30 cellular contexts compared by ENCODE assay signal in the genomic region with DNA sequence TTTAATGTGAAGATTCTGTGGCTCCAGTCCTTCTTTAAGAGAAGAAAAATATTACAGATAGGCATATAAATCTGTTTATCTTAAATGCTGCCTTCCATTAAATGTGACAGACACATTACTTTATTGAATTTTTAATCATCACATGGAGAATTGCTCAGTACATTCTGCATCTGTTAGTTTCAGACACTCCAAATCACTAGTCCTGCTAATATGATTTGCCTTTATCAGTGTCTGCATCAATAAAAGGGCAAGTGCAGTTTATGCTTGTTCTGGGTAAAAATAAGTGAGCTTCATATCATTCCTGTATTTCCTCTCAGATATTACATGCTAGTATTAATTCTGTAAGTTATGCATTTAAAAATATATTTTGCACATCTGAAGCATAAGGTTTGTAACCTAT.
"Had no signal": no experiment of that assay in that cellular context is flagged by ENCODE, and none has a peak within 500 bp of the region (broad histone marks: within the 10 kb centered on the region; RNA-seq: fewer than 3 reads in every experiment).

No MANE protein-coding gene starts in this region.

- H3K36me3 ChIP-seq: adrenal gland, ascending aorta, brain microvascular endothelial cell, cardiac muscle cell had no signal

- H3K27ac ChIP-seq: adrenal gland, ascending aorta, body of pancreas, brain microvascular endothelial cell, breast epithelium, cardiac muscle cell had no signal

- H3K27me3 ChIP-seq: adrenal gland, ascending aorta, body of pancreas, brain microvascular endothelial cell, breast epithelium, cardiac muscle cell had no signal

- H3K9me3 ChIP-seq: adrenal gland, ascending aorta, body of pancreas had no signal

- DNase-seq: activated effector memory CD4-positive, alpha-beta T cell treated with anti-CD3 and anti-CD28 coated beads, Interleukin-2, amount 50 U/mL, for 16 hours; activated effector memory CD4-positive, alpha-beta T cell treated with Interleukin-2 at 50 U/mL for 16 hours; activated gamma-delta T cell; activated gamma-delta T cell treated with Interleukin-2 at 50 U/mL for 16 hours; activated naive CD4-positive, alpha-beta T cell; activated naive CD4-positive, alpha-beta T cell treated with anti-CD3 and anti-CD28 coated beads for 36 hours; activated naive CD4-positive, alpha-beta T cell treated with anti-CD3 and anti-CD28 coated beads, Interleukin-2, amount 10 ng/mL, durations not matched to agents 7 days and 5 days; activated naive CD4-positive, alpha-beta T cell treated with anti-CD3 and anti-CD28 coated beads, Interleukin-2, amount 50 U/mL, for 16 hours; activated naive CD4-positive, alpha-beta T cell treated with Interleukin-2 at 50 U/mL for 16 hours; activated naive CD8-positive, alpha-beta T cell treated with anti-CD3 and anti-CD28 coated beads for 36 hours; activated naive CD8-positive, alpha-beta T cell treated with anti-CD3 and anti-CD28 coated beads, Interleukin-2, amount 10 ng/mL, durations not matched to agents 7 days and 5 days; activated naive CD8-positive, alpha-beta T cell treated with anti-CD3 and anti-CD28 coated beads, Interleukin-2, amount 50 U/mL, for 24 hours; activated T-cell treated with anti-CD3 and anti-CD28 coated beads, Interleukin-2, amount 50 U/mL, for 4 hours; activated T-cell treated with anti-CD3 and anti-CD28 coated beads, Interleukin-2, amount 50 U/mL, for 48 hours; activated T-cell treated with anti-CD3 and anti-CD28 coated beads, Interleukin-2, amount 50 U/mL, for 72 hours; adrenal gland; amniotic stem cell; amygdala; anterior cingulate cortex; aorta; body of pancreas; brain microvascular endothelial cell; caudate nucleus; central memory CD4-positive, alpha-beta T cell; cerebellar nuclear complex had no signal

- H3K4me1 ChIP-seq: adrenal gland, ascending aorta, body of pancreas, breast epithelium had no signal

- H3K4me3 ChIP-seq: adrenal gland, ascending aorta, body of pancreas, breast epithelium, cardiac muscle cell had no signal

- ATAC-seq: activated naive CD4-positive, alpha-beta T cell treated with anti-CD3 and anti-CD28 coated beads, Interleukin-2, amount 50 U/mL, for 72 hours; activated naive CD8-positive, alpha-beta T cell treated with anti-CD3 and anti-CD28 coated beads, Interleukin-2, amount 50 U/mL, for 24 hours; activated T-cell treated with anti-CD3 and anti-CD28 coated beads, Interleukin-2, amount 50 U/mL, for 4 hours; activated T-cell treated with anti-CD3 and anti-CD28 coated beads, Interleukin-2, amount 50 U/mL, for 72 hours; activated T-helper 17 cell treated with anti-CD3 and anti-CD28 coated beads, Interleukin-2, amount 50 U/mL, for 72 hours; body of pancreas had no signal
